8 cellular contexts compared by ENCODE assay signal in genomic region chr17:44187131-44187899, GRCh38. TPM values are rescaled to one million over a fixed set of nuclear protein-coding genes. Genes with fewer than 3 reads are reported as not detected.
DNase-seq lines count a peak whose midpoint lies in the region; ATAC-seq and FAIRE-seq lines count a peak whose summit lies in the region.

No MANE protein-coding gene starts in this region.

- no peaks in the 10 kb centered on the region for H3K9me3 Mint-ChIP-seq in activated T-helper 17 cell treated with anti-CD3 and anti-CD28 coated beads, Interleukin-2, amount 50 U/mL, for 72 hours

- peak; percentile 42 for ATAC-seq in GM21390 (IDR thresholded peaks at IDR 0.05; ENCODE audit: unreplicated experiment)
- ATAC-seq in activated T-helper 17 cell treated with anti-CD3 and anti-CD28 coated beads, Interleukin-2, amount 50 U/mL, for 72 hours (replicated peaks) = peak; percentile 65
- peak; percentile 76 for ATAC-seq in Right ventricle myocardium superior (ENCODE audit: poor library complexity)
- peak; percentile 84 for ATAC-seq in sciatic nerve

- no peaks in the 10 kb centered on the region for H3K27me3 Mint-ChIP-seq in activated T-helper 17 cell treated with anti-CD3 and anti-CD28 coated beads, Interleukin-2, amount 50 U/mL, for 72 hours

- DNase-seq in GM03348 (ENCODE audit: low spot score) (peak; percentile 86), HTR-8/SVneo (ENCODE audit: insufficient read length, low spot score) (peak; percentile 84), Right ventricle myocardium superior (no peak), sciatic nerve (ENCODE audit: low spot score) (no peak), superior temporal gyrus (ENCODE audit: extremely low spot score) (no peak), NCI-H526 treated with DMSO at 0.1 percent for 48 hours (lab: John Stamatoyannopoulos, UW) (no peak)

- peak overlapping the region; percentile 93 for H3K27ac Mint-ChIP-seq in activated T-helper 17 cell treated with anti-CD3 and anti-CD28 coated beads, Interleukin-2, amount 50 U/mL, for 72 hours

- peaks cover 11% of the 10 kb centered on the region for H3K4me1 Mint-ChIP-seq in activated T-helper 17 cell treated with anti-CD3 and anti-CD28 coated beads, Interleukin-2, amount 50 U/mL, for 72 hours

- peak; percentile 90 for FAIRE-seq in HTR-8/SVneo (lab: Jason Lieb, UNC)

- H3K36me3 Mint-ChIP-seq in activated T-helper 17 cell treated with anti-CD3 and anti-CD28 coated beads, Interleukin-2, amount 50 U/mL, for 72 hours (ENCODE audit: low read depth) = peaks cover 46% of the 10 kb centered on the region

- H3K4me3 Mint-ChIP-seq in activated T-helper 17 cell treated with anti-CD3 and anti-CD28 coated beads, Interleukin-2, amount 50 U/mL, for 72 hours = peak overlapping the region; percentile 94

- intact Hi-C loops in Right ventricle myocardium superior (cut with DNase I) (loop anchor here (10.0 kb wide), 1 partner anchor 63 kb away; the partner anchor contains the start of gene HDAC5), sciatic nerve (cut with DNase I) (no loop called here)

RNA-seq across cellular contexts. Expression of gene TMUB2, which starts 0.5 kb away (rescaled TPM):
- total RNA-seq in activated T-helper 17 cell treated with anti-CD3 and anti-CD28 coated beads, Interleukin-2, amount 50 U/mL, for 72 hours = 10 to 100 TPM; 26.6 to 39.6 TPM
- total RNA-seq in Right ventricle myocardium superior (19.6 TPM), sciatic nerve (33.0 TPM)

RNA-seq across cellular contexts. Expression of gene ATXN7L3, which starts 12.4 kb away (rescaled TPM):
- total RNA-seq in activated T-helper 17 cell treated with anti-CD3 and anti-CD28 coated beads, Interleukin-2, amount 50 U/mL, for 72 hours = 10 to 100 TPM; 65.5 to 89.1 TPM
- total RNA-seq in Right ventricle myocardium superior (35.7 TPM), sciatic nerve (59.8 TPM)

RNA-seq across cellular contexts. Expression of gene ASB16, which starts 16.8 kb away (rescaled TPM):
- total RNA-seq in activated T-helper 17 cell treated with anti-CD3 and anti-CD28 coated beads, Interleukin-2, amount 50 U/mL, for 72 hours = under 1 TPM; 0.22 to 0.58 TPM
- total RNA-seq in Right ventricle myocardium superior (14.8 TPM), sciatic nerve (0.36 TPM)

RNA-seq across cellular contexts. Expression of gene UBTF, which starts 32.2 kb away (rescaled TPM):
- total RNA-seq in activated T-helper 17 cell treated with anti-CD3 and anti-CD28 coated beads, Interleukin-2, amount 50 U/mL, for 72 hours = 100 to 1,000 TPM in 1 of 2 donors, 10 to 100 TPM in 1; 94.2 to 135 TPM
- total RNA-seq in Right ventricle myocardium superior (52.7 TPM), sciatic nerve (76.6 TPM)

RNA-seq across cellular contexts. Expression of gene HROB, which starts 45.6 kb away (rescaled TPM):
- total RNA-seq in activated T-helper 17 cell treated with anti-CD3 and anti-CD28 coated beads, Interleukin-2, amount 50 U/mL, for 72 hours = 10 to 100 TPM; 17.9 to 23.2 TPM
- total RNA-seq in Right ventricle myocardium superior = 0.59 TPM
- total RNA-seq in sciatic nerve = 0.85 TPM

Comparison
In these comparisons a context has a peak if more than half of its experiments do, and no peak if none do; other contexts are left out.
1. DNase-seq: peak in GM03348 (single experiment) and HTR-8/SVneo (single experiment); none in Right ventricle myocardium superior (single experiment), sciatic nerve (single experiment), superior temporal gyrus (single experiment) and NCI-H526 treated with DMSO at 0.1 percent for 48 hours (single experiment).
2. Peak in every context shown above with its lines, with median percentiles within 50 percentile points of each other: ATAC-seq.